ENCODE assay signal across 29 cellular contexts in genomic region chr1:41349361-41350054, GRCh38. TPM values are rescaled to one million over a fixed set of nuclear protein-coding genes. Genes with fewer than 3 reads are reported as not detected.
"Had no signal": no experiment of that assay in that cellular context is flagged by ENCODE, and none has a peak within 500 bp of the region (broad histone marks: within the 10 kb centered on the region; RNA-seq: fewer than 3 reads in every experiment).

No MANE protein-coding gene starts in this region.

- H3K9me3 ChIP-seq: breast epithelium, MG63, SJCRH30, SK-N-SH had no signal

- H3K27me3 Mint-ChIP-seq: activated naive CD4-positive, alpha-beta T cell treated with anti-CD3 and anti-CD28 coated beads, Interleukin-2, amount 50 U/mL, for 24 hours had no signal

- H3K27ac ChIP-seq: breast epithelium, SJCRH30, WERI-Rb-1 had no signal

- H3K9me3 Mint-ChIP-seq: activated naive CD4-positive, alpha-beta T cell treated with anti-CD3 and anti-CD28 coated beads, Interleukin-2, amount 50 U/mL, for 24 hours; activated T-helper 1 cell treated with anti-CD3 and anti-CD28 coated beads, Interleukin-12 subunit alpha, Interleukin-12 subunit beta, Interleukin-2, Interleukin-4 antibody, amounts not matched to agents 30 ng/mL and 10 ng/mL and 1 ng/mL, durations not matched to agents 14 hours and 24 hours and 36 hours had no signal

- ATAC-seq: activated CD4-positive, CD25-positive, alpha-beta regulatory T cell treated with anti-CD3 and anti-CD28 coated beads, Interleukin-2, amount 50 U/mL, for 24 hours; activated CD8-positive, alpha-beta T cell treated with anti-CD3 and anti-CD28 coated beads, Interleukin-2, amount 10 ng/mL, durations not matched to agents 7 days and 5 days; Panc1; Right ventricle myocardium inferior had no signal

- H3K4me3 ChIP-seq: breast epithelium, MG63, SJCRH30 had no signal

- H3K27me3 ChIP-seq: breast epithelium, MG63, SJCRH30 had no signal

- H3K36me3 ChIP-seq: breast epithelium, MG63, SJCRH30, WERI-Rb-1 had no signal

- H3K4me3 Mint-ChIP-seq: activated CD8-positive, alpha-beta T cell treated with anti-CD3 and anti-CD28 coated beads, Interleukin-2, amount 10 ng/mL, durations not matched to agents 7 days and 5 days; activated naive CD4-positive, alpha-beta T cell treated with anti-CD3 and anti-CD28 coated beads, Interleukin-2, amount 50 U/mL, for 24 hours; activated T-helper 1 cell treated with anti-CD3 and anti-CD28 coated beads, Interleukin-12 subunit alpha, Interleukin-12 subunit beta, Interleukin-2, Interleukin-4 antibody, amounts not matched to agents 30 ng/mL and 10 ng/mL and 1 ng/mL, durations not matched to agents 14 hours and 24 hours and 36 hours had no signal

- H3K36me3 Mint-ChIP-seq: activated naive CD4-positive, alpha-beta T cell treated with anti-CD3 and anti-CD28 coated beads, Interleukin-2, amount 50 U/mL, for 24 hours had no signal

- H3K27ac Mint-ChIP-seq: activated CD8-positive, alpha-beta T cell treated with anti-CD3 and anti-CD28 coated beads, Interleukin-2, amount 10 ng/mL, durations not matched to agents 7 days and 5 days; activated naive CD4-positive, alpha-beta T cell treated with anti-CD3 and anti-CD28 coated beads, Interleukin-2, amount 50 U/mL, for 24 hours; activated T-helper 1 cell treated with anti-CD3 and anti-CD28 coated beads, Interleukin-12 subunit alpha, Interleukin-12 subunit beta, Interleukin-2, Interleukin-4 antibody, amounts not matched to agents 30 ng/mL and 10 ng/mL and 1 ng/mL, durations not matched to agents 14 hours and 24 hours and 36 hours had no signal

- DNase-seq: activated CD4-positive, alpha-beta T cell treated with anti-CD3 and anti-CD28 coated beads for 4 hours; activated CD4-positive, alpha-beta T cell treated with anti-CD3 and anti-CD28 coated beads, Interleukin-2, amount 50 U/mL, for 4 hours; activated CD8-positive, alpha-beta T cell treated with anti-CD3 and anti-CD28 coated beads, Interleukin-2, amount 10 ng/mL, durations not matched to agents 7 days and 5 days; activated effector memory CD4-positive, alpha-beta T cell treated with Interleukin-2 at 50 U/mL for 16 hours; activated naive CD4-positive, alpha-beta T cell; MG63; MV-4-11; NCI-H1092 treated with DMSO at 0.1 percent for 48 hours; NCI-H1436; NCI-H1694 treated with DMSO at 0.1 percent for 48 hours; NCI-H2029 treated with DMSO at 0.1 percent for 48 hours; NCI-H345; NCI-H510A; NCI-H526 treated with DMSO at 0.1 percent for 48 hours; NCI-H82; NK-92 treated with Interleukin-12 subunit alpha and Interleukin-12 subunit beta, amount 100 ng/mL, for 24 hours; OCI-M1; RPMI8226; SK-N-SH; T-helper 1 cell; WERI-Rb-1 had no signal

- H3K4me1 Mint-ChIP-seq: activated naive CD4-positive, alpha-beta T cell treated with anti-CD3 and anti-CD28 coated beads, Interleukin-2, amount 50 U/mL, for 24 hours had no signal

- H3K4me1 ChIP-seq: breast epithelium had no signal

RNA-seq across cellular contexts. Expression of gene FOXO6, which starts 11.7 kb away (rescaled TPM):
- total RNA-seq: activated T-helper 1 cell treated with anti-CD3 and anti-CD28 coated beads, Interleukin-12 subunit alpha, Interleukin-12 subunit beta, Interleukin-2, Interleukin-4 antibody, amounts not matched to agents 30 ng/mL and 10 ng/mL and 1 ng/mL, durations not matched to agents 14 hours and 24 hours and 36 hours; T-helper 2 cell treated with Interferon-gamma antibody and Interleukin-4, amounts not matched to agents 100 ng/mL and 5 ng/mL, for 36 hours had no signal
